Comparison of ENCODE assay signal across 10 cellular contexts in genomic region chr12:749871-750270, GRCh38. TPM values are rescaled to one million over a fixed set of nuclear protein-coding genes. Genes with fewer than 3 reads are reported as not detected.
DNase-seq lines count a peak whose midpoint lies in the region; ATAC-seq and TF ChIP-seq lines count a peak whose summit lies in the region.
"Had no signal": no experiment of that assay in that cellular context is flagged by ENCODE, and none has a peak within 500 bp of the region (broad histone marks: within the 10 kb centered on the region; RNA-seq: fewer than 3 reads in every experiment).

No MANE protein-coding gene starts in this region.

- ATAC-seq in activated T-cell treated with anti-CD3 and anti-CD28 coated beads, Interleukin-2, amount 50 U/mL, for 4 hours, result no peak
- no peak for ATAC-seq in HG03439 (IDR thresholded peaks at IDR 0.05; ENCODE audit: unreplicated experiment)

- no peaks in the 10 kb centered on the region for H3K9me3 Mint-ChIP-seq in activated T-cell treated with anti-CD3 and anti-CD28 coated beads, Interleukin-2, amount 50 U/mL, for 4 hours

- H4K20me1 ChIP-seq in mammary epithelial cell (ENCODE audit: insufficient read depth, low read length), result peaks cover 18% of the 10 kb centered on the region

- no peak overlapping the region for H3K9ac ChIP-seq in mammary epithelial cell (ENCODE audit: insufficient read depth, low read length)

- TF ChIP-seq POLR2A in spleen (IDR thresholded peaks at IDR 0.05), result no peak

- no peak overlapping the region for H3K4me3 ChIP-seq in mammary epithelial cell (replicated peaks in 1 of 3; ENCODE audit: insufficient read depth in 1 of 3, low read depth in 2 of 3, low read length in 3 of 3)
- no peak overlapping the region for H3K4me3 ChIP-seq in spleen

- peaks cover 7% of the 10 kb centered on the region for H3K36me3 Mint-ChIP-seq in activated T-cell treated with anti-CD3 and anti-CD28 coated beads, Interleukin-2, amount 50 U/mL, for 4 hours (ENCODE audit: insufficient read depth)

- H3K27ac ChIP-seq in mammary epithelial cell (ENCODE audit: insufficient read depth, low read depth, low read length) (no peak overlapping the region), spleen (peak overlapping the region; percentile 85 to 100 (median 98))

- TF ChIP-seq CTCF in mammary epithelial cell (conservative IDR thresholded peaks at IDR 0.05 in 1 of 2, IDR thresholded peaks at IDR 0.05 in 1 of 2; ENCODE audit: extremely low read depth in 1 of 2, insufficient read depth in 1 of 2, low read depth in 1 of 2, low read length in 2 of 2) (no peak), spleen (IDR thresholded peaks at IDR 0.05 in 8 of 11, conservative IDR thresholded peaks at IDR 0.05 in 3 of 11) (no peak)

- H3K4me3 Mint-ChIP-seq in activated T-cell treated with anti-CD3 and anti-CD28 coated beads, Interleukin-2, amount 50 U/mL, for 4 hours, result peak overlapping the region; percentile 75

- CTCF ChIA-PET in mammary epithelial cell (lab: Charles Lee; ENCODE audit: low non-redundant PET), result interaction anchor here (0.5 kb wide), 1 partner anchor 136 kb away, joined by 3 read pairs; no protein-coding TSS in a partner anchor

- WGBS in mammary epithelial cell (ENCODE audit: low coverage, missing lambda C conversion rate), result 100% methylated on average over 1 of the region's 1 CpG
- WGBS in spleen, 5 donors, result 60 to 89% (median 85%) methylated on average over 1 of the region's 1 CpG

- H3K4me1 Mint-ChIP-seq in activated T-cell treated with anti-CD3 and anti-CD28 coated beads, Interleukin-2, amount 50 U/mL, for 4 hours (ENCODE audit: low read depth), result peaks cover 9% of the 10 kb centered on the region

- dilution Hi-C loops in mammary epithelial cell (cut with HindIII; ENCODE audit: low sequenced_read_pairs), result no loop called here

- H3K79me2 ChIP-seq in mammary epithelial cell (ENCODE audit: insufficient read depth, low read length), result peaks cover 25% of the 10 kb centered on the region

- H3K9me3 ChIP-seq in mammary epithelial cell (replicated peaks; ENCODE audit: insufficient read depth, low read length) (no peaks in the 10 kb centered on the region), spleen (no peaks in the 10 kb centered on the region)

- intact Hi-C loops in mammary epithelial cell (cut with micrococcal nuclease), result loop anchor here (10.0 kb wide), 4 partner anchors 65 to 855 kb away; partner anchors contain the start of gene RAD52
- intact Hi-C loops in spleen (cut with DNase I; ENCODE audit: low total_unique reads), result loop anchor here (10.0 kb wide), 3 partner anchors 55 to 175 kb away; no protein-coding TSS in a partner anchor

- peaks cover 14% of the 10 kb centered on the region for H3K4me1 ChIP-seq in mammary epithelial cell (ENCODE audit: insufficient read depth, low read length)
- peaks cover 6 to 37% (median 27%) of the 10 kb centered on the region in 6 donors for H3K4me1 ChIP-seq in spleen

- in situ Hi-C loops in mammary epithelial cell (cut with MboI; ENCODE audit: low sequenced_read_pairs in 2 of 2), result loop anchor here (5.0 to 10.0 kb wide), 2 partner anchors 173 to 175 kb away; no protein-coding TSS in a partner anchor

- H3K4me2 ChIP-seq in mammary epithelial cell (ENCODE audit: insufficient read depth, low read depth, low read length), result peak overlapping the region; percentile 91

- peak overlapping the region; percentile 60 for H2AFZ ChIP-seq in mammary epithelial cell (ENCODE audit: low read depth, low read length)

- H3K27me3 ChIP-seq in mammary epithelial cell (ENCODE audit: insufficient read depth, low read length) (no peaks in the 10 kb centered on the region), spleen (replicated peaks in 1 of 7) (no peaks in the 10 kb centered on the region)

- H3K36me3 ChIP-seq in mammary epithelial cell (ENCODE audit: insufficient read depth, low read length) (no peaks in the 10 kb centered on the region), spleen (no peaks in the 10 kb centered on the region)

- H3K27me3 Mint-ChIP-seq in activated T-cell treated with anti-CD3 and anti-CD28 coated beads, Interleukin-2, amount 50 U/mL, for 4 hours (ENCODE audit: low read depth), result no peaks in the 10 kb centered on the region

- no peak for DNase-seq in activated T-cell treated with anti-CD3 and anti-CD28 coated beads, Interleukin-2, amount 50 U/mL, for 4 hours
- no peak for DNase-seq in activated T-cell treated with anti-CD3 and anti-CD28 coated beads, Interleukin-2, amount 50 U/mL, for 48 hours
- DNase-seq in NCI-H1930 (lab: John Stamatoyannopoulos, UW) (peak; percentile 65 to 72), mammary epithelial cell (no peak), spleen (no peak), iPS-NIHi7 (ENCODE audit: extremely low spot score) (no peak)
- no peak for DNase-seq in activated effector memory CD4-positive, alpha-beta T cell treated with anti-CD3 and anti-CD28 coated beads, Interleukin-2, amount 50 U/mL, for 16 hours
- DNase-seq: cerebellar nuclear complex, KBM-7 had no signal

- no TSS peak for BruUV-seq in mammary epithelial cell (replicated peaks; lab: Mats Ljungman, UMichigan)

RNA-seq across cellular contexts. Expression of gene WNK1, which starts 2.5 kb away (rescaled TPM):
- 100 to 1,000 TPM; 183 to 213 (median 185) TPM for total RNA-seq in activated T-cell treated with anti-CD3 and anti-CD28 coated beads, Interleukin-2, amount 50 U/mL, for 4 hours
- total RNA-seq in mammary epithelial cell, result 100 to 1,000 TPM; 154 to 180 TPM
- polyA plus RNA-seq in mammary epithelial cell, result 69.8 TPM
- 113 TPM for polyA minus RNA-seq in mammary epithelial cell
- total RNA-seq in spleen, result 100 to 1,000 TPM; 188 to 261 (median 219) TPM
- polyA plus RNA-seq in spleen, result 10 to 100 TPM in 2 of 3 donors, 1 to 10 TPM in 1; 8.8 to 18.9 (median 10.6) TPM

Comparison
In these comparisons a context has a peak if more than half of its experiments do, and no peak if none do; other contexts are left out.
1. DNase-seq: peak in NCI-H1930 (2 of 2); none in activated T-cell treated with anti-CD3 and anti-CD28 coated beads, Interleukin-2, amount 50 U/mL, for 4 hours (single experiment), activated T-cell treated with anti-CD3 and anti-CD28 coated beads, Interleukin-2, amount 50 U/mL, for 48 hours (0 of 2), mammary epithelial cell (single experiment), spleen (single experiment), iPS-NIHi7 (single experiment) and activated effector memory CD4-positive, alpha-beta T cell treated with anti-CD3 and anti-CD28 coated beads, Interleukin-2, amount 50 U/mL, for 16 hours (single experiment).